8 cellular contexts compared by ENCODE assay signal in the genomic region with DNA sequence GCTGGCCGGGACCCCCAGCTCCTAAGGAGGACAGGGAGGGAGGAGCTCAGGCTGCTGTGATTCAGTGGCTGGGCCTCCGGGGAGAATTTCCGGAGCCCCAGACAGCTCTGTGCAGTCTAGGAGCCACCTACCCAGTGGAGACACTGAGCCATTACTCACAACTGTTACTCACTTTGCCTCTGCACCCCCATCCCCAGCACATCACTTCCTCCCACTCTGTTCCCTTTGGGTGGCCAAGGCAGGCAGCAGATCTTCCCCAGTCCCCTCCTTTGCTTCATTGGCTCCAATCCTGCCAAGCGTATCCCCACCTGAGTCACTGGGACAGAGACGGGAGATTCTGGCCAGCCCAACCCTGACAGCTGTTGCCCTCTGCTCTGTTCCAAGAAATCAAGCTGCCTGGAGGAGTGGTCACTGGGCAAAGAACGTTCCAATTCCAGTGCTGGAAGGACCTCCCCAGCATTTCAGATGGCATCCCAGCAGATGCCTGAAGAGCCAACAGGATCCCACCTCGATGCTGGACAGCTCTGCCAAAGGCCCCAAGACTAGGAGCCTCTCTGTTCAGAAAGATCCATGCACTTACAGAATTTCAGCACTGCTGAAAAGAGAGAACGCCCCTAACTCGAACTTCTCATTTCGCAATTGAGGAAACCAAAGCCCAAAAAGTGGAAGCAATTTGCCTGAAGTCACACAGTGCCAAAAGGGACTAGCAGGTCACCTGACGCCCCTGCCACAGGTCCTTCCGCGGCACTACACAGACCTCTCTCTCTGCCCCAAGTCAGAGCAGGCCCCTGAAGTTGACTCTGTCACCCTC.
DNase-seq lines count a peak whose midpoint lies in the region; ATAC-seq and TF ChIP-seq lines count a peak whose summit lies in the region.

No MANE protein-coding gene starts in this region.

- no peaks in the 10 kb centered on the region for H3K36me3 Mint-ChIP-seq in endothelial cell (ENCODE audit: low read depth, unreplicated experiment)

- no peaks in the 10 kb centered on the region for H3K9me3 Mint-ChIP-seq in endothelial cell (ENCODE audit: unreplicated experiment)

- no peak for ATAC-seq in HG03457 (IDR thresholded peaks at IDR 0.05; ENCODE audit: unreplicated experiment)

- no peak for TF ChIP-seq CTCF in endothelial cell (IDR thresholded peaks at IDR 0.05; ENCODE audit: unreplicated experiment)

- no peak overlapping the region for H3K4me3 Mint-ChIP-seq in endothelial cell (ENCODE audit: unreplicated experiment)

- H3K27ac Mint-ChIP-seq in endothelial cell (ENCODE audit: unreplicated experiment), result peak overlapping the region; percentile 52

- peaks cover 36% of the 10 kb centered on the region for H3K4me1 Mint-ChIP-seq in endothelial cell (ENCODE audit: unreplicated experiment)

- peaks cover 7% of the 10 kb centered on the region for H3K27me3 Mint-ChIP-seq in endothelial cell (ENCODE audit: unreplicated experiment)

- DNase-seq in AML-193 (lab: John Stamatoyannopoulos, UW), result peak; percentile 75 to 86
- peak; percentile 78 for DNase-seq in NCI-H446 treated with DMSO at 0.1 percent for 48 hours (lab: John Stamatoyannopoulos, UW)
- DNase-seq in endothelial cell (ENCODE audit: low spot score), result no peak
- DNase-seq in myocyte (ENCODE audit: low read depth), result peak; percentile 93
- DNase-seq in DMS79 treated with DMSO at 0.1 percent for 48 hours (lab: John Stamatoyannopoulos, UW), result no peak
- no peak for DNase-seq in NCI-H2029 (lab: John Stamatoyannopoulos, UW)
- no peak for DNase-seq in activated gamma-delta T cell (lab: John Stamatoyannopoulos, UW)

Comparison
In these comparisons a context has a peak if more than half of its experiments do, and no peak if none do; other contexts are left out.
1. DNase-seq: peak in AML-193 (2 of 2), NCI-H446 treated with DMSO at 0.1 percent for 48 hours (single experiment) and myocyte (single experiment); none in endothelial cell (single experiment), DMS79 treated with DMSO at 0.1 percent for 48 hours (single experiment), NCI-H2029 (single experiment) and activated gamma-delta T cell (single experiment).